Comparison of ENCODE assay signal across 17 cellular contexts in genomic region chr1:151403612-151404011, GRCh38. TPM values are rescaled to one million over a fixed set of nuclear protein-coding genes. Genes with fewer than 3 reads are reported as not detected.
DNase-seq lines count a peak whose midpoint lies in the region; ATAC-seq and TF ChIP-seq lines count a peak whose summit lies in the region.
"Had no signal": no experiment of that assay in that cellular context is flagged by ENCODE, and none has a peak within 500 bp of the region (broad histone marks: within the 10 kb centered on the region; RNA-seq: fewer than 3 reads in every experiment).

No MANE protein-coding gene starts in this region.

- ATAC-seq in stimulated activated naive B cell treated with anti-CD40 and anti-IgM and Interleukin-4, amounts not matched to agents 10 μg/mL and 1 μg/mL and 100 μg/mL, for 72 hours (replicated peaks) = no peak
- ATAC-seq: esophagus mucosa, gastrocnemius medialis, SK-N-SH treated with all-trans-retinoic acid at 6 μM for 48 hours had no signal

- no peak overlapping the region for H3K4me3 Mint-ChIP-seq in MCF 10A (ENCODE audit: unreplicated experiment)
- no peak overlapping the region for H3K4me3 Mint-ChIP-seq in chondrocyte (ENCODE audit: unreplicated experiment)
- no peak overlapping the region for H3K4me3 Mint-ChIP-seq in stimulated activated naive B cell treated with anti-CD40 and anti-IgM and Interleukin-4, amounts not matched to agents 10 μg/mL and 1 μg/mL and 100 μg/mL, for 72 hours

- POLR2A ChIA-PET in MCF 10A (lab: Yijun Ruan, JAX) = interaction anchor here (0.6 to 5.7 kb wide), 9 partner anchors 8 to 163 kb away, joined by 3 to 46 read pairs (median 5); partner anchors contain the start of genes PI4KB, SELENBP1 and ZNF687

- no peaks in the 10 kb centered on the region for H3K27me3 ChIP-seq in breast epithelium
- H3K27me3 ChIP-seq: gastrocnemius medialis had no signal

- H3K4me3 ChIP-seq in breast epithelium = no peak overlapping the region
- H3K4me3 ChIP-seq: gastrocnemius medialis had no signal

- DNase-seq in MCF 10A (ENCODE audit: unreplicated experiment) = no peak
- no peak for DNase-seq in breast epithelium (ENCODE audit: low spot score in 2 of 2)
- DNase-seq in NCI-H82 treated with DMSO at 0.1 percent for 48 hours (lab: John Stamatoyannopoulos, UW; ENCODE audit: unreplicated experiment) = peak; percentile 39
- no peak for DNase-seq in chondrocyte (ENCODE audit: low spot score)
- DNase-seq in stimulated activated naive B cell treated with anti-CD40 and anti-IgM and Interleukin-4, amounts not matched to agents 10 μg/mL and 1 μg/mL and 100 μg/mL, for 72 hours = no peak
- DNase-seq in T1000 (lab: John Stamatoyannopoulos, UW) = no peak
- no peak for DNase-seq in NCI-H146 (lab: John Stamatoyannopoulos, UW)
- DNase-seq: anterior cingulate cortex; Calu3; effector CD8-positive, alpha-beta T cell; gastrocnemius medialis; HCEC 1CT; NCI-H1930; RPMI8226 had no signal

- no peak for TF ChIP-seq POLR2A in breast epithelium (IDR thresholded peaks at IDR 0.05)

- H3K36me3 ChIP-seq in breast epithelium = peaks cover 20% of the 10 kb centered on the region

- peaks cover 5 to 9% of the 10 kb centered on the region in 2 donors for H3K4me1 ChIP-seq in breast epithelium

- H3K9me3 Mint-ChIP-seq in MCF 10A (ENCODE audit: unreplicated experiment) (no peaks in the 10 kb centered on the region), chondrocyte (ENCODE audit: low read depth) (no peaks in the 10 kb centered on the region)
- H3K9me3 Mint-ChIP-seq in stimulated activated naive B cell treated with anti-CD40 and anti-IgM and Interleukin-4, amounts not matched to agents 10 μg/mL and 1 μg/mL and 100 μg/mL, for 72 hours = no peaks in the 10 kb centered on the region
- H3K9me3 Mint-ChIP-seq: nephron had no signal

- intact Hi-C loops in MCF 10A (cut with micrococcal nuclease) (no loop called here), breast epithelium (cut with DNase I; ENCODE audit: low total_unique reads) (no loop called here)

- TF ChIP-seq CTCF in MCF 10A (IDR thresholded peaks at IDR 0.05; ENCODE audit: unreplicated experiment) (no peak), breast epithelium (IDR thresholded peaks at IDR 0.05) (no peak), chondrocyte (IDR thresholded peaks at IDR 0.05) (no peak)

- H3K9me3 ChIP-seq in breast epithelium = no peaks in the 10 kb centered on the region
- H3K9me3 ChIP-seq: gastrocnemius medialis had no signal

- BruUV-seq in MCF 10A (replicated peaks; lab: Mats Ljungman, UMichigan) = TSS peak; percentile 1

- CTCF ChIA-PET in MCF 10A (lab: Yijun Ruan, JAX) = interaction anchor here (0.8 to 2.4 kb wide), 6 partner anchors 11 to 103 kb away, joined by 4 to 11 read pairs (median 4); no protein-coding TSS in a partner anchor

- no peak overlapping the region for H3K27ac ChIP-seq in breast epithelium
- H3K27ac ChIP-seq: gastrocnemius medialis had no signal

- H3K27ac Mint-ChIP-seq in MCF 10A (ENCODE audit: low read depth, unreplicated experiment) (peak overlapping the region; percentile 3), chondrocyte (ENCODE audit: unreplicated experiment) (peak overlapping the region; percentile 1)
- H3K27ac Mint-ChIP-seq in stimulated activated naive B cell treated with anti-CD40 and anti-IgM and Interleukin-4, amounts not matched to agents 10 μg/mL and 1 μg/mL and 100 μg/mL, for 72 hours = peak overlapping the region; percentile 83
- H3K27ac Mint-ChIP-seq: nephron had no signal

- H3K36me3 Mint-ChIP-seq in MCF 10A (ENCODE audit: insufficient read depth, unreplicated experiment) (peaks cover 93% of the 10 kb centered on the region), chondrocyte (ENCODE audit: low read depth) (peaks cover 40% of the 10 kb centered on the region)
- H3K36me3 Mint-ChIP-seq in stimulated activated naive B cell treated with anti-CD40 and anti-IgM and Interleukin-4, amounts not matched to agents 10 μg/mL and 1 μg/mL and 100 μg/mL, for 72 hours = peaks cover 39 to 61% of the 10 kb centered on the region in 2 donors

- H3K4me1 Mint-ChIP-seq in MCF 10A (ENCODE audit: insufficient read depth, unreplicated experiment) (peaks cover 20% of the 10 kb centered on the region), chondrocyte (ENCODE audit: low read depth) (peaks cover 26% of the 10 kb centered on the region)
- peaks cover 17 to 23% of the 10 kb centered on the region in 2 donors for H3K4me1 Mint-ChIP-seq in stimulated activated naive B cell treated with anti-CD40 and anti-IgM and Interleukin-4, amounts not matched to agents 10 μg/mL and 1 μg/mL and 100 μg/mL, for 72 hours

- H3K27me3 Mint-ChIP-seq in MCF 10A (ENCODE audit: insufficient read depth, unreplicated experiment) (no peaks in the 10 kb centered on the region), chondrocyte (ENCODE audit: low read depth) (no peaks in the 10 kb centered on the region)
- no peaks in the 10 kb centered on the region for H3K27me3 Mint-ChIP-seq in stimulated activated naive B cell treated with anti-CD40 and anti-IgM and Interleukin-4, amounts not matched to agents 10 μg/mL and 1 μg/mL and 100 μg/mL, for 72 hours

RNA-seq across cellular contexts. Expression of gene PSMB4, which starts 4.2 kb away (rescaled TPM):
- 281 and 320 TPM in 2 replicates for total RNA-seq in MCF 10A (2022)
- total RNA-seq in breast epithelium = 100 to 1,000 TPM; 234 to 270 (median 254) TPM
- 229 to 257 TPM (median 236 TPM) in 3 replicates for total RNA-seq in chondrocyte

RNA-seq across cellular contexts. Expression of gene SELENBP1, which starts 31.1 kb away (rescaled TPM):
- total RNA-seq in MCF 10A (2022) = 8.2 and 11.6 TPM in 2 replicates
- total RNA-seq in breast epithelium = 100 to 1,000 TPM in 2 of 3 donors, 10 to 100 TPM in 1; 63.6 to 148 (median 123) TPM
- total RNA-seq in chondrocyte = 5.7 to 11.1 TPM (median 8.9 TPM) in 3 replicates

RNA-seq across cellular contexts. Expression of gene POGZ, which starts 55.7 kb away (rescaled TPM):
- total RNA-seq in MCF 10A (2022) (92.1 and 92.2 TPM in 2 replicates), breast epithelium (10 to 100 TPM; 37.0 to 72.6 (median 60.3) TPM), chondrocyte (61.7 to 79.7 TPM (median 65.0 TPM) in 3 replicates)

RNA-seq across cellular contexts. Expression of gene RFX5, which starts 56.6 kb away (rescaled TPM):
- total RNA-seq in MCF 10A (2022) (19.2 and 26.5 TPM in 2 replicates), breast epithelium (10 to 100 TPM; 17.9 to 34.5 (median 25.9) TPM), chondrocyte (30.0 to 64.7 TPM (median 31.8 TPM) in 3 replicates)

Comparison
In these comparisons a context has a peak if more than half of its experiments do, and no peak if none do; other contexts are left out.
1. H3K27ac Mint-ChIP-seq: peak in every context shown above with its lines; median percentile 83 in stimulated activated naive B cell treated with anti-CD40 and anti-IgM and Interleukin-4, amounts not matched to agents 10 μg/mL and 1 μg/mL and 100 μg/mL, for 72 hours; 3 in MCF 10A; 1 in chondrocyte.